Comparison of ENCODE assay signal across 8 cellular contexts in genomic region chr1:204258213-204259115, GRCh38. TPM values are rescaled to one million over a fixed set of nuclear protein-coding genes. Genes with fewer than 3 reads are reported as not detected.
A peak's percentile ranks its signal among the peaks of the same experiment; 100 is the strongest.
DNase-seq lines count a peak whose midpoint lies in the region; ATAC-seq and TF ChIP-seq lines count a peak whose summit lies in the region.

No MANE protein-coding gene starts in this region.

- H3K4me3 ChIP-seq in AG04449 (ENCODE audit: low read depth, low read length) (no peak overlapping the region), psoas muscle (no peak overlapping the region)

- intact Hi-C loops in psoas muscle (cut with DNase I) = loop anchor here (2.0 to 5.0 kb wide), 2 partner anchors 104 kb away; no protein-coding TSS in a partner anchor

- H3K9me3 Mint-ChIP-seq in activated T-cell treated with anti-CD3 and anti-CD28 coated beads, Interleukin-2, amount 50 U/mL, for 72 hours = no peaks in the 10 kb centered on the region

- CTCF ChIA-PET in AG04449 (lab: Yijun Ruan, JAX) = interaction anchor here (0.6 to 15.3 kb wide), 56 partner anchors 11 to 387 kb away, joined by 3 to 335 read pairs (median 6); partner anchors contain the start of genes ETNK2, GOLT1A, PLEKHA6 and REN

- TF ChIP-seq CTCF in AG04449 (IDR thresholded peaks at IDR 0.05; ENCODE audit: insufficient read depth, low read length, missing control alignments) (peak; percentile 86), GM12874 (IDR thresholded peaks at IDR 0.05; ENCODE audit: insufficient read depth, low read depth, low read length) (peak; percentile 77), psoas muscle (IDR thresholded peaks at IDR 0.05) (peak; percentile 54)

- POLR2A ChIA-PET in AG04449 (lab: Yijun Ruan, JAX) = interaction anchor here (0.7 kb wide), 1 partner anchor 149 kb away, joined by 3 read pairs; no protein-coding TSS in a partner anchor

- no peaks in the 10 kb centered on the region for H3K4me1 Mint-ChIP-seq in activated T-cell treated with anti-CD3 and anti-CD28 coated beads, Interleukin-2, amount 50 U/mL, for 72 hours (ENCODE audit: low read depth)

- H3K4me1 ChIP-seq in psoas muscle = no peaks in the 10 kb centered on the region

- ATAC-seq in activated T-cell treated with anti-CD3 and anti-CD28 coated beads, Interleukin-2, amount 50 U/mL, for 72 hours (replicated peaks in 1 of 2) = peak; percentile 58 to 65
- ATAC-seq in psoas muscle = peak; percentile 44 to 61 (median 52)

- H3K27ac Mint-ChIP-seq in activated T-cell treated with anti-CD3 and anti-CD28 coated beads, Interleukin-2, amount 50 U/mL, for 72 hours = peak overlapping the region; percentile 26

- H3K9me3 ChIP-seq in psoas muscle = no peaks in the 10 kb centered on the region

- 76 to 88% (median 77%) methylated on average over 7 of the region's 7 CpGs for WGBS in psoas muscle, 3 donors

- H3K36me3 ChIP-seq in psoas muscle (ENCODE audit: insufficient read depth in 1 of 2, low read depth in 1 of 2) = no peaks in the 10 kb centered on the region

- DNase-seq in AG04449 (ENCODE audit: low read depth, low spot score) (no peak), NCI-H460 (ENCODE audit: extremely low read depth, low read depth) (peak; percentile 55), globus pallidus (ENCODE audit: low spot score) (peak; percentile 73), psoas muscle (peak; percentile 39 to 66), GOT3 (lab: John Stamatoyannopoulos, UW) (no peak)
- peak; percentile 44 to 50 for DNase-seq in activated T-cell treated with anti-CD3 and anti-CD28 coated beads, Interleukin-2, amount 50 U/mL, for 72 hours
- DNase-seq in activated CD4-positive, CD25-positive, alpha-beta regulatory T cell treated with anti-CD3 and anti-CD28 coated beads, Interleukin-2, amount 50 U/mL, for 72 hours = no peak

- H3K27me3 Mint-ChIP-seq in activated T-cell treated with anti-CD3 and anti-CD28 coated beads, Interleukin-2, amount 50 U/mL, for 72 hours (ENCODE audit: low read depth) = no peaks in the 10 kb centered on the region

- H3K4me3 Mint-ChIP-seq in activated T-cell treated with anti-CD3 and anti-CD28 coated beads, Interleukin-2, amount 50 U/mL, for 72 hours = no peak overlapping the region

- H3K36me3 Mint-ChIP-seq in activated T-cell treated with anti-CD3 and anti-CD28 coated beads, Interleukin-2, amount 50 U/mL, for 72 hours (ENCODE audit: insufficient read depth in 2 of 2) = no peaks in the 10 kb centered on the region

- H3K27ac ChIP-seq in psoas muscle = no peak overlapping the region

- H3K27me3 ChIP-seq in psoas muscle (ENCODE audit: insufficient read depth in 3 of 3, low read length in 2 of 3) = no peaks in the 10 kb centered on the region

RNA-seq across cellular contexts. Expression of gene GOLT1A, which starts 44.7 kb away (rescaled TPM):
- total RNA-seq in NCI-H460 (2014; rRNA removed; shearing (Covaris generic)) = not detected in 2 replicates
- polyA plus RNA-seq in NCI-H460 (2014; cell fraction: nucleus; rRNA removed) = not detected in 2 replicates
- total RNA-seq in activated T-cell treated with anti-CD3 and anti-CD28 coated beads, Interleukin-2, amount 50 U/mL, for 72 hours = under 1 TPM; 0.58 to 0.76 TPM
- total RNA-seq in psoas muscle = not detected
- 1 to 10 TPM in 1 of 3 donors, under 1 TPM in 2; 0.30 to 7.1 (median 0.37) TPM for polyA plus RNA-seq in psoas muscle

Comparison
In these comparisons a context has a peak if more than half of its experiments do, and no peak if none do; other contexts are left out.
1. DNase-seq: peak in NCI-H460 (single experiment), activated T-cell treated with anti-CD3 and anti-CD28 coated beads, Interleukin-2, amount 50 U/mL, for 72 hours (2 of 2), globus pallidus (single experiment) and psoas muscle (2 of 2); none in AG04449 (single experiment), GOT3 (single experiment) and activated CD4-positive, CD25-positive, alpha-beta regulatory T cell treated with anti-CD3 and anti-CD28 coated beads, Interleukin-2, amount 50 U/mL, for 72 hours (single experiment).
2. Peak in every context shown above with its lines, with median percentiles within 50 percentile points of each other: CTCF ChIP-seq.